ENCODE assay signal across 14 cellular contexts in genomic region chr2:187194049-187194448, GRCh38.
"Had no signal": no experiment of that assay in that cellular context is flagged by ENCODE, and none has a peak within 500 bp of the region (broad histone marks: within the 10 kb centered on the region; RNA-seq: fewer than 3 reads in every experiment).

No MANE protein-coding gene starts in this region.

- H3K9me3 ChIP-seq: mucosa of descending colon, thyroid gland had no signal

- H3K36me3 ChIP-seq: brain microvascular endothelial cell, thyroid gland had no signal

- H2AFZ ChIP-seq: parathyroid adenoma had no signal

- H3K4me3 ChIP-seq: mucosa of descending colon, thyroid gland had no signal

- DNase-seq: activated naive CD4-positive, alpha-beta T cell treated with Interleukin-2 at 50 U/mL for 16 hours; activated T-cell treated with anti-CD3 and anti-CD28 coated beads for 4 hours; anterior cingulate cortex; brain microvascular endothelial cell; effector memory CD4-positive, alpha-beta T cell; foreskin keratinocyte; left ventricle myocardium superior; mucosa of descending colon; naive thymus-derived CD4-positive, alpha-beta T cell; retina; thyroid gland had no signal

- H3K27ac ChIP-seq: brain microvascular endothelial cell, foreskin keratinocyte, parathyroid adenoma, thyroid gland had no signal

- ATAC-seq: activated T-helper 17 cell treated with anti-CD3 and anti-CD28 coated beads, Interleukin-2, amount 50 U/mL, for 72 hours; foreskin keratinocyte; left ventricle myocardium superior; mucosa of descending colon; naive thymus-derived CD4-positive, alpha-beta T cell; stimulated activated effector memory CD8-positive, alpha-beta T cell treated with anti-CD3 and anti-CD28 coated beads, Interleukin-12 subunit alpha, Interleukin-12 subunit beta, amount 100 ng/mL, for 72 hours had no signal

- H3K9ac ChIP-seq: parathyroid adenoma had no signal

- H3K27me3 ChIP-seq: brain microvascular endothelial cell, foreskin keratinocyte, thyroid gland had no signal

- H3K4me1 ChIP-seq: foreskin keratinocyte, thyroid gland had no signal
